ENCODE assay signal across 8 cellular contexts in the genomic region with DNA sequence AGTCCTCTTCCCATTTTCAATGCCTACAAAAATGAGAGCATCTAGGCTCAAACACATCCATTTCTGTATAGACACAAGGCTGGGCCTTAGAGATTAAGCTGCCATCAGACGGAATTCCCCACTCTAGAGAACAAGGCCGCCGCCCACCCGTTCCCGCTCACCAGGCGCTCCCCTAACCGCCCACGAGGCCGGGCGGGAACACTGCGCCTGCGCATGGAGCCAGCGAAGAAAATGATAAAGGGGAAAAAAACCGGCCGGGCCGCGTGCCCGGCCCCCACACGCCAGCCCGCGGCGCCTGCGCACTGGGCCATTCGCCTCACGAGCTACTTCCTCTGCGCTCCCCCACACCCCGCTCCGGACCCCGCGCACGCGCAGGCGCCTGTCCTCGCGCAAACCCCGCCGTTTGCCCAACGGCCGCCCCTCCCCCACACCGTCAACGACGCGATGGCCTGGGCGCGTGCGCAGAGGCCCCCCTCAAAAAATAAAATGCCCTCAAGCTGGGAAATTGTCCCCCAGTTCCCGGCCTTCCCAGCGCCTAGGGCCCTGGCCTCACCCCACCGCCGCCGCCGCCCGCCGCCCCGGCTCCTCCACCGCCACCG. TPM values are rescaled to one million over a fixed set of nuclear protein-coding genes. Genes with fewer than 3 reads are reported as not detected.
A peak's percentile ranks its signal among the peaks of the same experiment; 100 is the strongest.
DNase-seq lines count a peak whose midpoint lies in the region; ATAC-seq, FAIRE-seq and TF ChIP-seq lines count a peak whose summit lies in the region.

No MANE protein-coding gene starts in this region.

- H3K4me1 ChIP-seq in mammary epithelial cell (ENCODE audit: insufficient read depth, low read length): peaks cover 31% of the 10 kb centered on the region
- H3K4me1 ChIP-seq in small intestine (ENCODE audit: control insufficient read depth in 2 of 2, insufficient read depth in 1 of 2, low read depth in 1 of 2, low read length in 1 of 2): peaks cover 2 to 3% of the 10 kb centered on the region in 2 donors

- POLR2A ChIA-PET in WTC11 (lab: Charles Lee): interaction anchor here (0.6 to 1.6 kb wide), 12 partner anchors 17 to 585 kb away, joined by 3 to 8 read pairs (median 4); a partner anchor contains a TSS

- TF ChIP-seq CTCF in WTC11 (IDR thresholded peaks at IDR 0.05) (no peak), mammary epithelial cell (conservative IDR thresholded peaks at IDR 0.05 in 1 of 2, IDR thresholded peaks at IDR 0.05 in 1 of 2; ENCODE audit: extremely low read depth in 1 of 2, insufficient read depth in 1 of 2, low read depth in 1 of 2, low read length in 2 of 2) (no peak)

- H3K4me3 ChIP-seq in mammary epithelial cell (replicated peaks in 1 of 3; ENCODE audit: insufficient read depth in 1 of 3, low read depth in 2 of 3, low read length in 3 of 3): peak overlapping the region; percentile 63 to 86 (median 75)
- peak overlapping the region; percentile 89 to 98 for H3K4me3 ChIP-seq in small intestine (ENCODE audit: low read depth in 1 of 2, low read length in 2 of 2)

- H3K9me3 Mint-ChIP-seq in WTC11: no peaks in the 10 kb centered on the region

- H3K9ac ChIP-seq in mammary epithelial cell (ENCODE audit: insufficient read depth, low read length): peak overlapping the region; percentile 99

- H3K9me3 ChIP-seq in mammary epithelial cell (replicated peaks; ENCODE audit: insufficient read depth, low read length) (no peaks in the 10 kb centered on the region), small intestine (ENCODE audit: control insufficient read depth, low read depth) (no peaks in the 10 kb centered on the region)

- peak; percentile 14 for ATAC-seq in HG03159 (IDR thresholded peaks at IDR 0.05; ENCODE audit: unreplicated experiment)
- ATAC-seq in WTC11: peak; percentile 3
- no peak for ATAC-seq in GM21529 (IDR thresholded peaks at IDR 0.05; ENCODE audit: unreplicated experiment)

- BruUV-seq in mammary epithelial cell (replicated peaks; lab: Mats Ljungman, UMichigan): no TSS peak

- H3K4me3 Mint-ChIP-seq in WTC11: peak overlapping the region; percentile 92

- intact Hi-C loops in mammary epithelial cell (cut with micrococcal nuclease): loop anchor here (1.0 kb wide), 1 partner anchor 51 kb away; no protein-coding TSS in a partner anchor

- H3K36me3 ChIP-seq in mammary epithelial cell (ENCODE audit: insufficient read depth, low read length): peaks cover 29% of the 10 kb centered on the region
- H3K36me3 ChIP-seq in small intestine (ENCODE audit: control insufficient read depth in 2 of 2, insufficient read depth in 2 of 2, low read length in 2 of 2): peaks cover 15 to 20% of the 10 kb centered on the region in 2 donors

- CTCF ChIA-PET in WTC11 (lab: Charles Lee): interaction anchor here (0.6 to 2.0 kb wide), 10 partner anchors 11 to 446 kb away, joined by 3 to 15 read pairs (median 4); a partner anchor contains a TSS
- CTCF ChIA-PET in mammary epithelial cell (lab: Charles Lee; ENCODE audit: low non-redundant PET): interaction anchor here (0.6 to 1.1 kb wide), 4 partner anchors 13 to 202 kb away, joined by 3 to 6 read pairs (median 5); a partner anchor contains a TSS

- FAIRE-seq in GM12892 (lab: Jason Lieb, UNC) (peak; percentile 96), small intestine (lab: Jason Lieb, UNC) (no peak)

- no peak; the same call in none of the 2 replicates for TF ChIP-seq POLR2A in GM12892 (IDR thresholded peaks at IDR 0.05; ENCODE audit: low read depth, low read length)

- peaks cover 49% of the 10 kb centered on the region for H3K79me2 ChIP-seq in mammary epithelial cell (ENCODE audit: insufficient read depth, low read length)

- peak overlapping the region; percentile 97 for H3K27ac Mint-ChIP-seq in WTC11

- H3K4me1 Mint-ChIP-seq in WTC11: peaks cover 39% of the 10 kb centered on the region

- peak overlapping the region; percentile 89 for H3K27ac ChIP-seq in mammary epithelial cell (ENCODE audit: insufficient read depth, low read depth, low read length)
- peak overlapping the region; percentile 98 to 99 for H3K27ac ChIP-seq in small intestine (ENCODE audit: low read depth in 1 of 2, low read length in 1 of 2)

- 0% methylated on average over 4 of the region's 57 CpGs for WGBS in mammary epithelial cell (ENCODE audit: low coverage, missing lambda C conversion rate)
- 0 to 1% (median 1%) methylated on average over 18 to 57 of the region's 57 CpGs for WGBS in small intestine, 3 donors

- H3K27me3 ChIP-seq in mammary epithelial cell (ENCODE audit: insufficient read depth, low read length) (no peaks in the 10 kb centered on the region), small intestine (ENCODE audit: control insufficient read depth in 2 of 2, insufficient read depth in 2 of 2, low read length in 2 of 2) (no peaks in the 10 kb centered on the region)

- peaks cover 1% of the 10 kb centered on the region for H4K20me1 ChIP-seq in mammary epithelial cell (ENCODE audit: insufficient read depth, low read length)

- peaks cover 47% of the 10 kb centered on the region for H3K36me3 Mint-ChIP-seq in WTC11

- peak; percentile 93 for DNase-seq in GM12892 (ENCODE audit: insufficient read length)
- peak; percentile 87 for DNase-seq in NCI-H226
- peak; percentile 93 for DNase-seq in WTC11 (ENCODE audit: low spot score)
- DNase-seq in mammary epithelial cell: peak; percentile 95
- DNase-seq in iPS-NIHi7 (ENCODE audit: extremely low spot score): peak; percentile 92
- DNase-seq in small intestine: peak; percentile 93

- no peaks in the 10 kb centered on the region; the same call in 1 of the 2 replicates for H3K27me3 Mint-ChIP-seq in WTC11 (ENCODE audit: low read depth)

- peak overlapping the region; percentile 91 for H3K4me2 ChIP-seq in mammary epithelial cell (ENCODE audit: insufficient read depth, low read depth, low read length)

- in situ Hi-C loops in mammary epithelial cell (cut with MboI; ENCODE audit: low sequenced_read_pairs in 2 of 2): loop anchor here (10.0 to 25.0 kb wide), 2 partner anchors 112 to 204 kb away; a partner anchor contains a TSS

- H2AFZ ChIP-seq in mammary epithelial cell (ENCODE audit: low read depth, low read length): no peak overlapping the region

- dilution Hi-C loops in mammary epithelial cell (cut with HindIII; ENCODE audit: low sequenced_read_pairs): no loop called here

TF ChIP-seq in WTC11, 78 proteins besides CTCF, POLR2A, EP300 and RAD21 (continues in another document):
- TF ChIP-seq, protein P1, sequence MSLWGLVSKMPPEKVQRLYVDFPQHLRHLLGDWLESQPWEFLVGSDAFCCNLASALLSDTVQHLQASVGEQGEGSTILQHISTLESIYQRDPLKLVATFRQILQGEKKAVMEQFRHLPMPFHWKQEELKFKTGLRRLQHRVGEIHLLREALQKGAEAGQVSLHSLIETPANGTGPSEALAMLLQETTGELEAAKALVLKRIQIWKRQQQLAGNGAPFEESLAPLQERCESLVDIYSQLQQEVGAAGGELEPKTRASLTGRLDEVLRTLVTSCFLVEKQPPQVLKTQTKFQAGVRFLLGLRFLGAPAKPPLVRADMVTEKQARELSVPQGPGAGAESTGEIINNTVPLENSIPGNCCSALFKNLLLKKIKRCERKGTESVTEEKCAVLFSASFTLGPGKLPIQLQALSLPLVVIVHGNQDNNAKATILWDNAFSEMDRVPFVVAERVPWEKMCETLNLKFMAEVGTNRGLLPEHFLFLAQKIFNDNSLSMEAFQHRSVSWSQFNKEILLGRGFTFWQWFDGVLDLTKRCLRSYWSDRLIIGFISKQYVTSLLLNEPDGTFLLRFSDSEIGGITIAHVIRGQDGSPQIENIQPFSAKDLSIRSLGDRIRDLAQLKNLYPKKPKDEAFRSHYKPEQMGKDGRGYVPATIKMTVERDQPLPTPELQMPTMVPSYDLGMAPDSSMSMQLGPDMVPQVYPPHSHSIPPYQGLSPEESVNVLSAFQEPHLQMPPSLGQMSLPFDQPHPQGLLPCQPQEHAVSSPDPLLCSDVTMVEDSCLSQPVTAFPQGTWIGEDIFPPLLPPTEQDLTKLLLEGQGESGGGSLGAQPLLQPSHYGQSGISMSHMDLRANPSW (CRISPR knock-in tag; conservative IDR thresholded peaks at IDR 0.05; ENCODE audit: low read depth): no peak

RNA-seq across cellular contexts. Expression of a gene that starts 0.5 kb away (rescaled TPM):
- 282 TPM for polyA plus RNA-seq in GM12892 (2012; ENCODE audit: missing spikeins)
- total RNA-seq in WTC11 (2021): 680 to 779 TPM (median 683 TPM) in 3 replicates
- 100 to 1,000 TPM; 200 to 391 TPM for total RNA-seq in mammary epithelial cell
- 242 TPM for polyA plus RNA-seq in mammary epithelial cell
- polyA minus RNA-seq in mammary epithelial cell: 784 TPM
- 100 to 1,000 TPM; 118 to 182 (median 171) TPM for polyA plus RNA-seq in small intestine

RNA-seq across cellular contexts. Expression of a gene that starts 17.7 kb away (rescaled TPM):
- 165 TPM for polyA plus RNA-seq in GM12892 (2012; ENCODE audit: missing spikeins)
- 139 to 162 TPM (median 161 TPM) in 3 replicates for total RNA-seq in WTC11 (2021)
- 10 to 100 TPM; 66.0 to 75.9 TPM for total RNA-seq in mammary epithelial cell
- polyA plus RNA-seq in mammary epithelial cell: 74.5 TPM
- 85.9 TPM for polyA minus RNA-seq in mammary epithelial cell
- polyA plus RNA-seq in small intestine: 100 to 1,000 TPM; 218 to 344 (median 317) TPM

RNA-seq across cellular contexts. Expression of a gene that starts 28.8 kb away (rescaled TPM):
- 31.9 TPM for polyA plus RNA-seq in GM12892 (2012; ENCODE audit: missing spikeins)
- total RNA-seq in WTC11 (2021): 12.6 to 14.6 TPM (median 14.5 TPM) in 3 replicates
- total RNA-seq in mammary epithelial cell: 1 to 10 TPM; 5.7 to 9.2 TPM
- 2.4 TPM for polyA plus RNA-seq in mammary epithelial cell
- 1.3 TPM for polyA minus RNA-seq in mammary epithelial cell
- 10 to 100 TPM in 1 of 3 donors, 1 to 10 TPM in 2; 1.3 to 12.2 (median 7.3) TPM for polyA plus RNA-seq in small intestine

RNA-seq across cellular contexts. Expression of a gene that starts 36.5 kb away (rescaled TPM):
- polyA plus RNA-seq in GM12892 (2012; ENCODE audit: missing spikeins): 0.78 TPM
- total RNA-seq in WTC11 (2021): 1.1 to 1.5 TPM (median 1.4 TPM) in 3 replicates
- total RNA-seq in mammary epithelial cell: under 1 TPM in 1 of 2 donors, not detected in 1; 0.47 TPM
- 0.20 TPM for polyA plus RNA-seq in mammary epithelial cell
- not detected for polyA minus RNA-seq in mammary epithelial cell
- 1,000 to 10,000 TPM; 1,250 to 3,807 (median 3,710) TPM for polyA plus RNA-seq in small intestine

RNA-seq across cellular contexts. Expression of a gene that starts 50.2 kb away (rescaled TPM):
- 19.7 TPM for polyA plus RNA-seq in GM12892 (2012; ENCODE audit: missing spikeins)
- total RNA-seq in WTC11 (2021): 9.5 to 10.7 TPM (median 10.2 TPM) in 3 replicates
- total RNA-seq in mammary epithelial cell: 10 to 100 TPM; 43.3 to 65.3 TPM
- 45.6 TPM for polyA plus RNA-seq in mammary epithelial cell
- 51.2 TPM for polyA minus RNA-seq in mammary epithelial cell
- 10 to 100 TPM; 35.4 to 80.3 (median 74.0) TPM for polyA plus RNA-seq in small intestine
